In the genomic region with DNA sequence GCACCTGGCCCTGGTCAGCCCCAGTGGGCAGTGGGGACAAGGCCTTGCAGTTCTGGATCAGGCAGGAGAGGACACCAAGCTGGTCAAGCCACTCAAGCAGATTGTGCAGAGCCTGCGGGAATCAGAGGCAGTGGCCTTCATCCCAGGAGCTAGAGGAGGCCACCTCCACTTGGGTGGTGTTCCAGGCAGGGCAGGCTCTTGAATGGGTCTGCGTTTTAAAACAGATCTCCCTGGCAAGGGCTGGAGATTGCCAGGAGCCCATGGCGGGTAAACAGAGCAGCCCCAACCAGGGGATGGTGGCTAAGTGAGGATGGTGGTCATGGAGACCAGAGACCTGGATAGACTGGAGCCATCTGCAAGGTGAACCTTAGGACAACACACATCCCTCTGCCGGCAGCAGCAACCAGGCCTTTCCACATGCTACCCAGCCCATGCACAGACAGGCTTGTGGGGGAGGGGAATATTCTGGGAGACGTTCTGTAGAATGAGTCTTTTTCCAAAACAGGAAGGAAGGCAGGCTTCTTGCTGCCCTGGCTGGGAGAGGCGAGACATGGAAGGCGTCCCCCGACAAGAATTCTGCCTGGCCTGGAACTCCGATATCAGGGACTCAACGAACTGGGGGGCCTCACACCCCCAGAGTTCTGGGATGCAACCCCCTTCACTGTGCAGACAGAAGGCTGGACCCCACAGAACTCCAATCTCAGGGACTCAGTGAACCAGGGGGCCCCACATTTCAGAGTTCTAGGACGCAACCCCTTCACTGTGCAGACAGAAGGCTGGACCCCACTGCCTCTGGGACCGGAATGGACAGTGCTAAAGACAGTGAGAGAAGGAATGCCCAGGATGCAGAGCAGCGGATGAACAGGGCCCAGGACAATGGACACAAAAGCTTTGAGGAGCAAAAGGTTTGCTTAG, we compare ENCODE assay signal across 17 cellular contexts.
A peak's percentile ranks its signal among the peaks of the same experiment; 100 is the strongest.
DNase-seq lines count a peak whose midpoint lies in the region; ATAC-seq and TF ChIP-seq lines count a peak whose summit lies in the region.
"Had no signal": no experiment of that assay in that cellular context is flagged by ENCODE, and none has a peak within 500 bp of the region (broad histone marks: within the 10 kb centered on the region; RNA-seq: fewer than 3 reads in every experiment).

No MANE protein-coding gene starts in this region.

- TF ChIP-seq CTCF in right atrium auricular region (IDR thresholded peaks at IDR 0.05) (no peak), heart left ventricle (IDR thresholded peaks at IDR 0.05) (no peak), lung (IDR thresholded peaks at IDR 0.05; ENCODE audit: control extremely low read depth, extremely low read depth) (no peak)

- 47 to 64% (median 49%) methylated on average over 11 to 13 of the region's 13 CpGs for WGBS in heart left ventricle, 4 donors
- WGBS in lung, 2 donors: 49 to 53% methylated on average over 13 of the region's 13 CpGs

- H3K4me1 ChIP-seq in right atrium auricular region (no peaks in the 10 kb centered on the region), heart left ventricle (peaks cover 0 to 6% (median 0%) of the 10 kb centered on the region in 12 donors), lung (ENCODE audit: control insufficient read depth in 2 of 2, insufficient read depth in 2 of 2, low read length in 2 of 2) (no peaks in the 10 kb centered on the region)

- no peak for ATAC-seq in heart left ventricle
- no peak for ATAC-seq in lung (ENCODE audit: insufficient read depth, low FRiP score)
- ATAC-seq in HG03342 (IDR thresholded peaks at IDR 0.05; ENCODE audit: unreplicated experiment): no peak

- DNase-seq in right atrium auricular region (ENCODE audit: low spot score) (peak; percentile 18), heart left ventricle (no peak), lung (ENCODE audit: low spot score) (peak; percentile 7), retina (peak; percentile 17), activated gamma-delta T cell treated with Interleukin-2 at 50 U/mL for 16 hours (no peak), AG08396 (ENCODE audit: low spot score) (no peak)
- DNase-seq: EL, GF-D8, IMR-90, NCI-H1105, NCI-H2029 treated with DMSO at 0.1 percent for 48 hours, NCI-H226, NCI-H510A treated with DMSO at 0.1 percent for 48 hours, NCI-H748 treated with DMSO at 0.1 percent for 48 hours, SIG-M5 had no signal

- H3K27me3 ChIP-seq in right atrium auricular region: no peaks in the 10 kb centered on the region
- H3K27me3 ChIP-seq in heart left ventricle: peaks cover 0 to 54% (median 12%) of the 10 kb centered on the region in 9 donors
- H3K27me3 ChIP-seq in lung (ENCODE audit: control insufficient read depth, insufficient read depth): no peaks in the 10 kb centered on the region

- H3K36me3 ChIP-seq in right atrium auricular region: no peaks in the 10 kb centered on the region
- no peaks in the 10 kb centered on the region for H3K36me3 ChIP-seq in heart left ventricle
- no peaks in the 10 kb centered on the region for H3K36me3 ChIP-seq in lung (ENCODE audit: control insufficient read depth in 2 of 2, insufficient read depth in 2 of 2, low read length in 2 of 2)

- H3K9me3 ChIP-seq in right atrium auricular region (no peaks in the 10 kb centered on the region), heart left ventricle (peaks cover 0 to 4% (median 0%) of the 10 kb centered on the region in 12 donors), lung (ENCODE audit: control insufficient read depth in 2 of 2, insufficient read depth in 1 of 2, low read length in 1 of 2) (peaks cover 0 to 11% of the 10 kb centered on the region in 2 donors)

- H3K4me3 ChIP-seq in right atrium auricular region: no peak overlapping the region
- no peak overlapping the region for H3K4me3 ChIP-seq in heart left ventricle
- H3K4me3 ChIP-seq in lung: no peak overlapping the region

- TF ChIP-seq POLR2A in heart left ventricle (IDR thresholded peaks at IDR 0.05): no peak

- H3K27ac ChIP-seq in right atrium auricular region (no peak overlapping the region), heart left ventricle (no peak overlapping the region), lung (ENCODE audit: low read depth in 1 of 2, low read length in 1 of 2) (no peak overlapping the region)
- H3K27ac ChIP-seq: KMS-11 had no signal

- intact Hi-C loops in heart left ventricle (cut with DNase I): loop anchor here in 1 of 10 donors (10.0 kb wide), 1 partner anchor 308 kb away; no protein-coding TSS in a partner anchor

Comparison
In these comparisons a context has a peak if more than half of its experiments do, and no peak if none do; other contexts are left out.
1. DNase-seq: peak in right atrium auricular region (single experiment), lung (single experiment) and retina (single experiment); none in heart left ventricle (0 of 5), activated gamma-delta T cell treated with Interleukin-2 at 50 U/mL for 16 hours (single experiment) and AG08396 (single experiment).